In the genomic region with DNA sequence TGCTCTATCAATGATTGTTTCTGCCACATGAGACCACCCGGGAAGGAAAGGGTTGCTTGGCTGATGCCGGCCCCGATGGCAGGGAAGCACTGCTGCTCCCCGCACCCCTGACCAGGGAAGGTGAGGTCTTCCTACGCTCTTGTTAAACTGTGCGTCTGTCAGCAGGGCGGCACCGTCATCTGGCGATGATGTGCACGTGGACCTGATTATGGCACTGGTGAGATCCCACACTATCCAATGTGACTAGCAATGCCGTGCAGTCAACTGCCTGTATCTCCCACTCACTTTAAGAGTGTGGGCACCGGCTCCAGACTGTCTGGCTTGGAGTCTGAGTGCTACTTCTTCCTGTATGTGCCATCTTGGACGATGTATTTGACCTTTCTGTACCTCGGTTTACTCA, we compare ENCODE assay signal across 18 cellular contexts.
DNase-seq lines count a peak whose midpoint lies in the region; ATAC-seq and TF ChIP-seq lines count a peak whose summit lies in the region.
"Had no signal": no experiment of that assay in that cellular context is flagged by ENCODE, and none has a peak within 500 bp of the region (broad histone marks: within the 10 kb centered on the region; RNA-seq: fewer than 3 reads in every experiment).

No MANE protein-coding gene starts in this region.

- H3K27me3 Mint-ChIP-seq in activated naive CD8-positive, alpha-beta T cell, result no peaks in the 10 kb centered on the region
- H3K27me3 Mint-ChIP-seq in activated naive CD8-positive, alpha-beta T cell treated with anti-CD3 and anti-CD28 coated beads, Interleukin-2, amount 50 U/mL, for 24 hours, result peaks cover 2% of the 10 kb centered on the region

- peak overlapping the region; percentile 13 for H3K4me3 Mint-ChIP-seq in activated naive CD8-positive, alpha-beta T cell
- H3K4me3 Mint-ChIP-seq in activated naive CD8-positive, alpha-beta T cell treated with anti-CD3 and anti-CD28 coated beads, Interleukin-2, amount 50 U/mL, for 24 hours, result no peak overlapping the region
- H3K4me3 Mint-ChIP-seq: CD14-positive monocyte, GM23338, HFFc6 had no signal

- peaks cover 5% of the 10 kb centered on the region for H3K4me1 Mint-ChIP-seq in activated naive CD8-positive, alpha-beta T cell (ENCODE audit: low read depth)
- no peaks in the 10 kb centered on the region for H3K4me1 Mint-ChIP-seq in activated naive CD8-positive, alpha-beta T cell treated with anti-CD3 and anti-CD28 coated beads, Interleukin-2, amount 50 U/mL, for 24 hours

- H3K4me1 ChIP-seq in foreskin keratinocyte, result no peaks in the 10 kb centered on the region
- H3K4me1 ChIP-seq: BLaER1 had no signal

- no peaks in the 10 kb centered on the region for H3K36me3 Mint-ChIP-seq in activated naive CD8-positive, alpha-beta T cell
- H3K36me3 Mint-ChIP-seq in activated naive CD8-positive, alpha-beta T cell treated with anti-CD3 and anti-CD28 coated beads, Interleukin-2, amount 50 U/mL, for 24 hours (ENCODE audit: low read depth), result no peaks in the 10 kb centered on the region
- H3K36me3 Mint-ChIP-seq: CD14-positive monocyte; CD4-positive, alpha-beta memory T cell had no signal

- no peak overlapping the region for H3K27ac Mint-ChIP-seq in activated naive CD8-positive, alpha-beta T cell
- H3K27ac Mint-ChIP-seq in activated naive CD8-positive, alpha-beta T cell treated with anti-CD3 and anti-CD28 coated beads, Interleukin-2, amount 50 U/mL, for 24 hours, result no peak overlapping the region
- H3K27ac Mint-ChIP-seq: HFFc6 had no signal

- no peak for DNase-seq in activated naive CD8-positive, alpha-beta T cell treated with anti-CD3 and anti-CD28 coated beads, Interleukin-2, amount 50 U/mL, for 24 hours
- DNase-seq in caudate nucleus (lab: John Stamatoyannopoulos, UW) (peak in 40 of 61 donors; percentile 8 to 95 (median 64)), head of caudate nucleus (peak; percentile 39 to 92 (median 72)), foreskin keratinocyte (no peak), COLO668 (lab: John Stamatoyannopoulos, UW; ENCODE audit: unreplicated experiment) (no peak)
- DNase-seq: 8988T; Calu3; CD4-positive, alpha-beta memory T cell; DMS79 treated with DMSO at 0.1 percent for 48 hours; GF-D8; H7; HFFc6 had no signal

- no peak overlapping the region for H3K27ac ChIP-seq in caudate nucleus (ENCODE audit: low read depth, low read length)
- no peak overlapping the region for H3K27ac ChIP-seq in foreskin keratinocyte
- H3K27ac ChIP-seq: BLaER1 had no signal

- intact Hi-C loops in head of caudate nucleus (cut with DNase I), result no loop called here

- ATAC-seq in activated naive CD8-positive, alpha-beta T cell treated with anti-CD3 and anti-CD28 coated beads, Interleukin-2, amount 50 U/mL, for 24 hours, result no peak
- ATAC-seq in foreskin keratinocyte, result no peak
- ATAC-seq in activated CD4-positive, CD25-positive, alpha-beta regulatory T cell treated with anti-CD3 and anti-CD28 coated beads, Interleukin-2, amount 50 U/mL, for 24 hours, result no peak
- ATAC-seq: HCT116 had no signal

- no peaks in the 10 kb centered on the region for H3K9me3 Mint-ChIP-seq in activated naive CD8-positive, alpha-beta T cell (ENCODE audit: low read depth)
- H3K9me3 Mint-ChIP-seq in activated naive CD8-positive, alpha-beta T cell treated with anti-CD3 and anti-CD28 coated beads, Interleukin-2, amount 50 U/mL, for 24 hours, result no peaks in the 10 kb centered on the region
- H3K9me3 Mint-ChIP-seq: CD4-positive, alpha-beta memory T cell; GM23338 had no signal

- no peak for TF ChIP-seq CTCF in foreskin keratinocyte (conservative IDR thresholded peaks at IDR 0.05)

- H3K27me3 ChIP-seq in foreskin keratinocyte, result no peaks in the 10 kb centered on the region
- H3K27me3 ChIP-seq: BLaER1 had no signal

Comparison
In these comparisons a context has a peak if more than half of its experiments do, and no peak if none do; other contexts are left out.
1. DNase-seq: peak in caudate nucleus (40 of 61) and head of caudate nucleus (42 of 42); none in activated naive CD8-positive, alpha-beta T cell treated with anti-CD3 and anti-CD28 coated beads, Interleukin-2, amount 50 U/mL, for 24 hours (single experiment), foreskin keratinocyte (0 of 2) and COLO668 (single experiment).